Comparison of ENCODE assay signal across 19 cellular contexts in genomic region chr3:171311784-171312183, GRCh38.
DNase-seq lines count a peak whose midpoint lies in the region; ATAC-seq and TF ChIP-seq lines count a peak whose summit lies in the region.
"Had no signal": no experiment of that assay in that cellular context is flagged by ENCODE, and none has a peak within 500 bp of the region (broad histone marks: within the 10 kb centered on the region; RNA-seq: fewer than 3 reads in every experiment).

No MANE protein-coding gene starts in this region.

- peak overlapping the region; percentile 51 for H3K4me3 ChIP-seq in Loucy (ENCODE audit: low read length, poor library complexity, severe bottlenecking)
- H3K4me3 ChIP-seq in smooth muscle cell, result no peak overlapping the region
- H3K4me3 ChIP-seq: body of pancreas, coronary artery, gastroesophageal sphincter, ovary had no signal

- peaks cover 87% of the 10 kb centered on the region for H3K4me1 Mint-ChIP-seq in activated naive CD4-positive, alpha-beta T cell treated with anti-CD3 and anti-CD28 coated beads, Interleukin-2, amount 50 U/mL, for 24 hours
- H3K4me1 Mint-ChIP-seq in stimulated activated effector memory CD8-positive, alpha-beta T cell treated with anti-CD3 and anti-CD28 coated beads, Interleukin-12 subunit alpha, Interleukin-12 subunit beta, amount 100 ng/mL, for 72 hours, result peaks cover 56% of the 10 kb centered on the region

- H3K79me2 ChIP-seq in Loucy (ENCODE audit: insufficient read depth, low read length) (peaks cover 74% of the 10 kb centered on the region), smooth muscle cell (ENCODE audit: low read depth) (peaks cover 25% of the 10 kb centered on the region)

- no peak for DNase-seq in activated naive CD4-positive, alpha-beta T cell treated with Interleukin-2 at 50 U/mL for 16 hours
- DNase-seq in dermis blood vessel endothelial cell (peak; percentile 48), smooth muscle cell (lab: John Stamatoyannopoulos, UW; ENCODE audit: unreplicated experiment) (no peak)
- no peak for DNase-seq in stimulated activated effector memory CD8-positive, alpha-beta T cell treated with anti-CD3 and anti-CD28 coated beads, Interleukin-12 subunit alpha, Interleukin-12 subunit beta, amount 100 ng/mL, for 72 hours (ENCODE audit: low spot score in 2 of 2)
- no peak for DNase-seq in effector CD4-positive, alpha-beta T cell
- DNase-seq in activated CD4-positive, CD25-positive, alpha-beta regulatory T cell (lab: John Stamatoyannopoulos, UW), result no peak
- DNase-seq: activated gamma-delta T cell; body of pancreas; COR-L47; GOT3; NCI-H2029 treated with DMSO at 0.1 percent for 48 hours; NCI-H446; NK-92 treated with Interleukin-12 subunit alpha and Interleukin-12 subunit beta, amount 100 ng/mL, for 24 hours; ovary had no signal

- H3K36me3 ChIP-seq in Loucy (ENCODE audit: insufficient read depth, low read length) (no peaks in the 10 kb centered on the region), smooth muscle cell (ENCODE audit: low read depth) (no peaks in the 10 kb centered on the region)
- H3K36me3 ChIP-seq: gastroesophageal sphincter, ovary had no signal

- WGBS in smooth muscle cell (ENCODE audit: low lambda C conversion rate), result 42% methylated on average over 6 of the region's 6 CpGs

- no peaks in the 10 kb centered on the region for H3K27me3 Mint-ChIP-seq in activated naive CD4-positive, alpha-beta T cell treated with anti-CD3 and anti-CD28 coated beads, Interleukin-2, amount 50 U/mL, for 24 hours

- no peak overlapping the region for H3K9ac ChIP-seq in Loucy (ENCODE audit: low read depth, low read length, poor library complexity, severe bottlenecking)
- H3K9ac ChIP-seq in smooth muscle cell (ENCODE audit: low read depth), result no peak overlapping the region

- peaks cover 5% of the 10 kb centered on the region for H3K36me3 Mint-ChIP-seq in activated naive CD4-positive, alpha-beta T cell treated with anti-CD3 and anti-CD28 coated beads, Interleukin-2, amount 50 U/mL, for 24 hours
- no peaks in the 10 kb centered on the region for H3K36me3 Mint-ChIP-seq in stimulated activated effector memory CD8-positive, alpha-beta T cell treated with anti-CD3 and anti-CD28 coated beads, Interleukin-12 subunit alpha, Interleukin-12 subunit beta, amount 100 ng/mL, for 72 hours

- H3K27me3 ChIP-seq in Loucy (ENCODE audit: insufficient read depth, low read length, poor library complexity, severe bottlenecking) (no peaks in the 10 kb centered on the region), smooth muscle cell (ENCODE audit: low read depth) (no peaks in the 10 kb centered on the region)
- H3K27me3 ChIP-seq: body of pancreas, gastroesophageal sphincter, ovary had no signal

- H3K27ac Mint-ChIP-seq in activated naive CD4-positive, alpha-beta T cell treated with anti-CD3 and anti-CD28 coated beads, Interleukin-2, amount 50 U/mL, for 24 hours, result peak overlapping the region; percentile 14
- no peak overlapping the region for H3K27ac Mint-ChIP-seq in stimulated activated effector memory CD8-positive, alpha-beta T cell treated with anti-CD3 and anti-CD28 coated beads, Interleukin-12 subunit alpha, Interleukin-12 subunit beta, amount 100 ng/mL, for 72 hours

- H3K9me2 ChIP-seq in Loucy (replicated peaks; ENCODE audit: low read depth, low read length), result no peaks in the 10 kb centered on the region

- H3K4me1 ChIP-seq in Loucy (ENCODE audit: insufficient read depth, low read length, poor library complexity, severe bottlenecking) (peaks cover 71% of the 10 kb centered on the region), smooth muscle cell (ENCODE audit: low read depth) (peaks cover 18% of the 10 kb centered on the region)
- H3K4me1 ChIP-seq: body of pancreas had no signal

- peak overlapping the region; percentile 34 for H3K4me3 Mint-ChIP-seq in activated naive CD4-positive, alpha-beta T cell treated with anti-CD3 and anti-CD28 coated beads, Interleukin-2, amount 50 U/mL, for 24 hours
- no peak overlapping the region for H3K4me3 Mint-ChIP-seq in stimulated activated effector memory CD8-positive, alpha-beta T cell treated with anti-CD3 and anti-CD28 coated beads, Interleukin-12 subunit alpha, Interleukin-12 subunit beta, amount 100 ng/mL, for 72 hours

- H3K27ac ChIP-seq in smooth muscle cell (ENCODE audit: low read depth), result peak overlapping the region; percentile 92
- H3K27ac ChIP-seq: body of pancreas, coronary artery, ovary had no signal

- H4K20me1 ChIP-seq in Loucy (ENCODE audit: insufficient read depth, low read length, poor library complexity, severe bottlenecking) (peaks cover 11% of the 10 kb centered on the region), smooth muscle cell (ENCODE audit: low read depth) (no peaks in the 10 kb centered on the region)

- H2AFZ ChIP-seq in Loucy (ENCODE audit: low read length) (no peak overlapping the region), smooth muscle cell (ENCODE audit: low read depth) (no peak overlapping the region)

- ATAC-seq in stimulated activated effector memory CD8-positive, alpha-beta T cell treated with anti-CD3 and anti-CD28 coated beads, Interleukin-12 subunit alpha, Interleukin-12 subunit beta, amount 100 ng/mL, for 72 hours, result no peak
- ATAC-seq: body of pancreas, gastroesophageal sphincter, sciatic nerve had no signal

- TF ChIP-seq CTCF in Loucy (conservative IDR thresholded peaks at IDR 0.05; ENCODE audit: low read length) (no peak), smooth muscle cell (IDR thresholded peaks at IDR 0.05; ENCODE audit: borderline replicate concordance, insufficient read depth, poor library complexity, severe bottlenecking) (no peak)

- H3K9me3 ChIP-seq in Loucy (ENCODE audit: insufficient read depth, low read depth, low read length), result peaks cover 4% of the 10 kb centered on the region; the same call in 1 of the 2 replicates
- no peaks in the 10 kb centered on the region for H3K9me3 ChIP-seq in smooth muscle cell (replicated peaks; ENCODE audit: low read depth)
- H3K9me3 ChIP-seq: body of pancreas, gastroesophageal sphincter, ovary had no signal

- H3F3A ChIP-seq in Loucy (ENCODE audit: low read depth) (peaks cover 7% of the 10 kb centered on the region; the same call in 1 of the 2 replicates), smooth muscle cell (ENCODE audit: low read depth) (peaks cover 30% of the 10 kb centered on the region)

- peak overlapping the region; percentile 75 for H3K4me2 ChIP-seq in Loucy (ENCODE audit: low read depth, low read length, poor library complexity, severe bottlenecking)
- H3K4me2 ChIP-seq in smooth muscle cell, result peak overlapping the region; percentile 33

- H3K9me3 Mint-ChIP-seq in activated naive CD4-positive, alpha-beta T cell treated with anti-CD3 and anti-CD28 coated beads, Interleukin-2, amount 50 U/mL, for 24 hours, result peaks cover 5% of the 10 kb centered on the region
- H3K9me3 Mint-ChIP-seq in stimulated activated effector memory CD8-positive, alpha-beta T cell treated with anti-CD3 and anti-CD28 coated beads, Interleukin-12 subunit alpha, Interleukin-12 subunit beta, amount 100 ng/mL, for 72 hours, result peaks cover 4% of the 10 kb centered on the region
